ENCODE assay signal across 22 cellular contexts in the genomic region with DNA sequence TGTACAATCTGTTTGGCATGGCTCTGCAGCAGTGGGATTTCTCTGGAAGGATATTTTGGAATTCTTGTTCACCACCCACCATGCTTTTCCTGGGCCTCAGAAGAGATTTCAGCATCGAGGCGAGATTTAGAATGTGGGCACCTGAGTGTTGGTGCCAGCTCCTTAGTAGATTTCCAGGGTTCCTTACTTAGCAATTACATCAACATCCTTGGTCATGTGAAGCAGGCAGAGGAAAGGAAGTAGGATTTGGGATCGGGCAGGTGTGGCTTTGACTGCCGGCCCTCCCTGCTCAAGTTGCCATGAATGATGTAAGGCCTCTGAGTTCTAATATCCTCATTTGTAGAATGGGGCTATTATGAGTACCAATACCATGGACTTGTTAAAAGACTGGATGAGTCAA. TPM values are rescaled to one million over a fixed set of nuclear protein-coding genes. Genes with fewer than 3 reads are reported as not detected.
"Had no signal": no experiment of that assay in that cellular context is flagged by ENCODE, and none has a peak within 500 bp of the region (broad histone marks: within the 10 kb centered on the region; RNA-seq: fewer than 3 reads in every experiment).

No MANE protein-coding gene starts in this region.

- H3K27ac Mint-ChIP-seq: IgD-negative memory B cell had no signal

- H3K4me1 Mint-ChIP-seq: IgD-negative memory B cell had no signal

- H3K4me2 ChIP-seq: KMS-11, SK-N-SH had no signal

- ATAC-seq: K562 had no signal

- H3K36me3 Mint-ChIP-seq: IgD-negative memory B cell had no signal

- DNase-seq: Kasumi-1, MM.1S, NCI-H1105, NCI-H1417, NCI-H1436 treated with DMSO at 0.1 percent for 48 hours, NCI-H187 treated with DMSO at 0.1 percent for 48 hours, NCI-H2029 treated with DMSO at 0.1 percent for 48 hours, NCI-H2171 treated with DMSO at 0.1 percent for 48 hours, NCI-H345, NCI-H446 treated with DMSO at 0.1 percent for 48 hours, NCI-H510A treated with DMSO at 0.1 percent for 48 hours, NCI-H526, NCI-H774, Right ventricle myocardium superior, RPMI8226, SIG-M5, SK-N-SH had no signal

- H3K4me3 Mint-ChIP-seq: IgD-negative memory B cell had no signal

- H3K9me3 ChIP-seq: SK-N-SH had no signal

- H3K4me3 ChIP-seq: K562 had no signal

- H3K9ac ChIP-seq: KMS-11, SK-N-SH had no signal

- H3K27ac ChIP-seq: HL-60, KMS-11 had no signal

- H3K27me3 Mint-ChIP-seq: IgD-negative memory B cell had no signal

RNA-seq across cellular contexts. Expression of a gene that starts 13.1 kb away (rescaled TPM):
- total RNA-seq: K562, SK-MEL-5 had no signal
